In genomic region chr7:117269417-117269816, GRCh38 we compare ENCODE assay signal across 1 cellular context.
A peak's percentile ranks its signal among the peaks of the same experiment; 100 is the strongest.
TF ChIP-seq lines count a peak whose summit lies in the region.

No MANE protein-coding gene starts in this region.

TF ChIP-seq in SK-N-SH, 30 proteins besides CTCF, POLR2A, EP300 and RAD21 (continued from another document):
- TF ChIP-seq, protein P1, sequence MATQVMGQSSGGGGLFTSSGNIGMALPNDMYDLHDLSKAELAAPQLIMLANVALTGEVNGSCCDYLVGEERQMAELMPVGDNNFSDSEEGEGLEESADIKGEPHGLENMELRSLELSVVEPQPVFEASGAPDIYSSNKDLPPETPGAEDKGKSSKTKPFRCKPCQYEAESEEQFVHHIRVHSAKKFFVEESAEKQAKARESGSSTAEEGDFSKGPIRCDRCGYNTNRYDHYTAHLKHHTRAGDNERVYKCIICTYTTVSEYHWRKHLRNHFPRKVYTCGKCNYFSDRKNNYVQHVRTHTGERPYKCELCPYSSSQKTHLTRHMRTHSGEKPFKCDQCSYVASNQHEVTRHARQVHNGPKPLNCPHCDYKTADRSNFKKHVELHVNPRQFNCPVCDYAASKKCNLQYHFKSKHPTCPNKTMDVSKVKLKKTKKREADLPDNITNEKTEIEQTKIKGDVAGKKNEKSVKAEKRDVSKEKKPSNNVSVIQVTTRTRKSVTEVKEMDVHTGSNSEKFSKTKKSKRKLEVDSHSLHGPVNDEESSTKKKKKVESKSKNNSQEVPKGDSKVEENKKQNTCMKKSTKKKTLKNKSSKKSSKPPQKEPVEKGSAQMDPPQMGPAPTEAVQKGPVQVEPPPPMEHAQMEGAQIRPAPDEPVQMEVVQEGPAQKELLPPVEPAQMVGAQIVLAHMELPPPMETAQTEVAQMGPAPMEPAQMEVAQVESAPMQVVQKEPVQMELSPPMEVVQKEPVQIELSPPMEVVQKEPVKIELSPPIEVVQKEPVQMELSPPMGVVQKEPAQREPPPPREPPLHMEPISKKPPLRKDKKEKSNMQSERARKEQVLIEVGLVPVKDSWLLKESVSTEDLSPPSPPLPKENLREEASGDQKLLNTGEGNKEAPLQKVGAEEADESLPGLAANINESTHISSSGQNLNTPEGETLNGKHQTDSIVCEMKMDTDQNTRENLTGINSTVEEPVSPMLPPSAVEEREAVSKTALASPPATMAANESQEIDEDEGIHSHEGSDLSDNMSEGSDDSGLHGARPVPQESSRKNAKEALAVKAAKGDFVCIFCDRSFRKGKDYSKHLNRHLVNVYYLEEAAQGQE (IDR thresholded peaks at IDR 0.05; ENCODE audit: low read depth, low read length): no peak
- TF ChIP-seq RFX5 (IDR thresholded peaks at IDR 0.05; ENCODE audit: low read length) (no peak), MEF2A (IDR thresholded peaks at IDR 0.05; ENCODE audit: borderline replicate concordance, low read depth) (peak; percentile 63; the same call in 1 of the 2 replicates), ELF1 (IDR thresholded peaks at IDR 0.05) (0 out of 2 replicates have a peak, but pooled peaks have one; percentile 11), SIN3A (IDR thresholded peaks at IDR 0.05; ENCODE audit: borderline replicate concordance, low read depth, low read length) (0 out of 2 replicates have a peak, but pooled peaks have one; percentile 33)
TF ChIP-seq in SK-N-SH: peak in this region for 15.
